ENCODE assay signal across 2 cellular contexts in genomic region chr7:153934048-153934447, GRCh38.
A peak's percentile ranks its signal among the peaks of the same experiment; 100 is the strongest.
TF ChIP-seq lines count a peak whose summit lies in the region.

No MANE protein-coding gene starts in this region.

TF ChIP-seq in GM23338, 12 proteins besides CTCF, POLR2A, EP300 and RAD21 (continued from another document):
- no peak for TF ChIP-seq POLR2AphosphoS5 (IDR thresholded peaks at IDR 0.05; ENCODE audit: low read depth)
- TF ChIP-seq REST (IDR thresholded peaks at IDR 0.05; ENCODE audit: unreplicated experiment): no peak
- TF ChIP-seq ZNF462 (CRISPR knock-in tag; IDR thresholded peaks at IDR 0.05): no peak
- TF ChIP-seq ETS1 (IDR thresholded peaks at IDR 0.05): no peak
- TF ChIP-seq CREB1 (CRISPR knock-in tag; IDR thresholded peaks at IDR 0.05; ENCODE audit: low read depth): no peak
- TF ChIP-seq ZNF331 (CRISPR knock-in tag; IDR thresholded peaks at IDR 0.05; ENCODE audit: low read depth): no peak

TF ChIP-seq in H1, 55 proteins besides CTCF, POLR2A, EP300 and RAD21:
- TF ChIP-seq CHD7 (IDR thresholded peaks at IDR 0.05; ENCODE audit: insufficient replicate concordance, low read length) (no peak), RBBP5 (IDR thresholded peaks at IDR 0.05; ENCODE audit: borderline replicate concordance, low read depth, low read length) (no peak), EGR1 (IDR thresholded peaks at IDR 0.05; ENCODE audit: borderline replicate concordance, low read depth, low read length) (no peak), E2F6 (IDR thresholded peaks at IDR 0.05) (peak; percentile 79), MAX (IDR thresholded peaks at IDR 0.05) (peak; percentile 82), TAF7 (optimal IDR thresholded peaks at IDR 0.05; ENCODE audit: borderline replicate concordance, low read depth, low read length) (no peak)
